ENCODE assay signal across 18 cellular contexts in genomic region chr2:197555467-197555866, GRCh38. TPM values are rescaled to one million over a fixed set of nuclear protein-coding genes. Genes with fewer than 3 reads are reported as not detected.
DNase-seq lines count a peak whose midpoint lies in the region; ATAC-seq and TF ChIP-seq lines count a peak whose summit lies in the region.
"Had no signal": no experiment of that assay in that cellular context is flagged by ENCODE, and none has a peak within 500 bp of the region (broad histone marks: within the 10 kb centered on the region; RNA-seq: fewer than 3 reads in every experiment).

No MANE protein-coding gene starts in this region.

- H3K4me1 ChIP-seq in Karpas-422 (ENCODE audit: low read length) = no peaks in the 10 kb centered on the region

- H2AFZ ChIP-seq in Karpas-422 (ENCODE audit: low read length) = no peak overlapping the region

- H3K9ac ChIP-seq in Karpas-422 (ENCODE audit: low read length) = no peak overlapping the region
- H3K9ac ChIP-seq: KMS-11 had no signal

- H3K9me3 ChIP-seq in Karpas-422 (ENCODE audit: low read length) = no peaks in the 10 kb centered on the region

- peak; percentile 10 for DNase-seq in Karpas-422
- DNase-seq in caudate nucleus (lab: John Stamatoyannopoulos, UW) = no peak
- no peak for DNase-seq in stimulated activated naive B cell treated with anti-CD40 and anti-IgM and Interleukin-4, amounts not matched to agents 10 μg/mL and 1 μg/mL and 100 μg/mL, for 72 hours
- DNase-seq in NCI-H2107 treated with DMSO at 0.1 percent for 48 hours (lab: John Stamatoyannopoulos, UW; ENCODE audit: unreplicated experiment) = no peak
- DNase-seq in foreskin fibroblast = no peak
- DNase-seq: AML-193, DND-41, H7, HFFc6, NCI-H1417, NCI-H1930, NCI-H345, NCI-H524 treated with DMSO at 0.1 percent for 48 hours, PC-3, RPMI8226, SIG-M5 had no signal

- H3K79me2 ChIP-seq in Karpas-422 (ENCODE audit: low read length) = no peaks in the 10 kb centered on the region

- H3K36me3 ChIP-seq in Karpas-422 (ENCODE audit: insufficient read depth, low read length) = peaks cover 43% of the 10 kb centered on the region

- no peak for ATAC-seq in stimulated activated naive B cell treated with anti-CD40 and anti-IgM and Interleukin-4, amounts not matched to agents 10 μg/mL and 1 μg/mL and 100 μg/mL, for 72 hours (replicated peaks)
- ATAC-seq: PC-3 had no signal

- no peaks in the 10 kb centered on the region for H3K9me3 Mint-ChIP-seq in stimulated activated naive B cell treated with anti-CD40 and anti-IgM and Interleukin-4, amounts not matched to agents 10 μg/mL and 1 μg/mL and 100 μg/mL, for 72 hours
- H3K9me3 Mint-ChIP-seq: HFFc6 had no signal

- no peak for TF ChIP-seq CTCF in foreskin fibroblast (IDR thresholded peaks at IDR 0.05; ENCODE audit: low read depth, low read length)

- no peak overlapping the region for H3K4me2 ChIP-seq in Karpas-422 (ENCODE audit: low read depth, low read length, poor library complexity, severe bottlenecking)
- H3K4me2 ChIP-seq: KMS-11 had no signal

- H4K20me1 ChIP-seq in Karpas-422 (ENCODE audit: insufficient read depth, low read depth, low read length) = no peaks in the 10 kb centered on the region

- H3K4me1 Mint-ChIP-seq in stimulated activated naive B cell treated with anti-CD40 and anti-IgM and Interleukin-4, amounts not matched to agents 10 μg/mL and 1 μg/mL and 100 μg/mL, for 72 hours = no peaks in the 10 kb centered on the region

- H3K4me3 ChIP-seq in Karpas-422 (ENCODE audit: low read length) (no peak overlapping the region), foreskin fibroblast (ENCODE audit: low read depth in 1 of 2, low read length in 2 of 2) (no peak overlapping the region)

- no peaks in the 10 kb centered on the region for H3K27me3 Mint-ChIP-seq in stimulated activated naive B cell treated with anti-CD40 and anti-IgM and Interleukin-4, amounts not matched to agents 10 μg/mL and 1 μg/mL and 100 μg/mL, for 72 hours

- no peaks in the 10 kb centered on the region for H3K9me2 ChIP-seq in Karpas-422 (replicated peaks; ENCODE audit: insufficient read depth, low read length)

- H3K27ac ChIP-seq in Karpas-422 (ENCODE audit: low read length) = no peak overlapping the region
- H3K27ac ChIP-seq in caudate nucleus (ENCODE audit: low read depth, low read length) = peak overlapping the region; percentile 79
- H3K27ac ChIP-seq: C4-2B, KMS-11 had no signal

- no peaks in the 10 kb centered on the region for H3K27me3 ChIP-seq in Karpas-422 (ENCODE audit: low read length)

- peaks cover 10 to 25% of the 10 kb centered on the region in 2 donors for H3K36me3 Mint-ChIP-seq in stimulated activated naive B cell treated with anti-CD40 and anti-IgM and Interleukin-4, amounts not matched to agents 10 μg/mL and 1 μg/mL and 100 μg/mL, for 72 hours

- H3K4me3 Mint-ChIP-seq in stimulated activated naive B cell treated with anti-CD40 and anti-IgM and Interleukin-4, amounts not matched to agents 10 μg/mL and 1 μg/mL and 100 μg/mL, for 72 hours = no peak overlapping the region
- H3K4me3 Mint-ChIP-seq: HFFc6 had no signal

- H3K27ac Mint-ChIP-seq in stimulated activated naive B cell treated with anti-CD40 and anti-IgM and Interleukin-4, amounts not matched to agents 10 μg/mL and 1 μg/mL and 100 μg/mL, for 72 hours = peak overlapping the region; percentile 57

RNA-seq across cellular contexts. Expression of gene MOB4, which starts 39.6 kb away (rescaled TPM):
- total RNA-seq in Karpas-422 (2014; rRNA removed; shearing (Covaris generic); ENCODE audit: low replicate concordance) = 16.1 and 36.9 TPM in 2 replicates

RNA-seq across cellular contexts. Expression of gene HSPE1, which starts 55.3 kb away (rescaled TPM):
- total RNA-seq in Karpas-422 (2014; rRNA removed; shearing (Covaris generic); ENCODE audit: low replicate concordance) = 132 and 192 TPM in 2 replicates

RNA-seq across cellular contexts. Expression of gene HSPD1, which starts 55.8 kb away (rescaled TPM):
- 241 and 246 TPM in 2 replicates for total RNA-seq in Karpas-422 (2014; rRNA removed; shearing (Covaris generic); ENCODE audit: low replicate concordance)
